8 cellular contexts compared by ENCODE assay signal in the genomic region with DNA sequence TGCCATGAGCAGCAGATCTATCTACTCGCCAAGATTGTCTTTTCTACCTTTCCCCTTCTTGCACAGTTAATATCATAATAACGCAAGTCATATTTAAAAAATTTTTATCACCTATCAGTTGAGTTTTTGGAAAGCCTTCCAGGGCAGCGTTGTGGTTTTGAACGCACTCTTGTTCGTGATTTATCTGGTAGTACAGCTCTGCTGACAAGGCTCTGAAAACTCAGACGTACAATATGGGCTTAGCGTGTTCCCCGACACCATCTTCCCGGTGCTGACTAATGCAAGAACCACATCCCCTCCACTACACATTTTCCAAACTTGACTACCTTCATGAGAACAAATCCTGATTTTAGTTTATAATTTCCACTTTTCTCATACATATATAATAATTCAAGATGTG. TPM values are rescaled to one million over a fixed set of nuclear protein-coding genes. Genes with fewer than 3 reads are reported as not detected.
DNase-seq lines count a peak whose midpoint lies in the region; ATAC-seq, FAIRE-seq and TF ChIP-seq lines count a peak whose summit lies in the region.

No MANE protein-coding gene starts in this region.

- TF ChIP-seq POLR2A in GM12891 (IDR thresholded peaks at IDR 0.05; ENCODE audit: low read depth, low read length) = no peak

- peak overlapping the region; percentile 85 for H3K27ac Mint-ChIP-seq in activated naive CD4-positive, alpha-beta T cell treated with anti-CD3 and anti-CD28 coated beads, Interleukin-2, amount 10 ng/mL, durations not matched to agents 7 days and 5 days
- no peak overlapping the region for H3K27ac Mint-ChIP-seq in memory B cell

- peak overlapping the region; percentile 86 for H3K4me3 Mint-ChIP-seq in activated naive CD4-positive, alpha-beta T cell treated with anti-CD3 and anti-CD28 coated beads, Interleukin-2, amount 10 ng/mL, durations not matched to agents 7 days and 5 days
- H3K4me3 Mint-ChIP-seq in memory B cell = peak overlapping the region; percentile 86

- peaks cover 67% of the 10 kb centered on the region for H3K27me3 Mint-ChIP-seq in activated naive CD4-positive, alpha-beta T cell treated with anti-CD3 and anti-CD28 coated beads, Interleukin-2, amount 10 ng/mL, durations not matched to agents 7 days and 5 days
- peaks cover 13% of the 10 kb centered on the region for H3K27me3 Mint-ChIP-seq in memory B cell

- peak overlapping the region; percentile 31 for H3K27ac ChIP-seq in angular gyrus (ENCODE audit: low read depth, low read length)
- H3K27ac ChIP-seq in tibial artery = peak overlapping the region; percentile 99 to 100

- intact Hi-C loops in tibial artery (cut with DNase I; ENCODE audit: low total_unique reads) = loop anchor here (5.0 to 10.0 kb wide), 2 partner anchors 63 to 1820 kb away; a partner anchor contains a TSS

- H3K36me3 Mint-ChIP-seq in activated naive CD4-positive, alpha-beta T cell treated with anti-CD3 and anti-CD28 coated beads, Interleukin-2, amount 10 ng/mL, durations not matched to agents 7 days and 5 days = peaks cover 7% of the 10 kb centered on the region
- peaks cover 3% of the 10 kb centered on the region for H3K36me3 Mint-ChIP-seq in memory B cell

- no peaks in the 10 kb centered on the region for H3K36me3 ChIP-seq in tibial artery

- no peak for TF ChIP-seq CTCF in tibial artery (IDR thresholded peaks at IDR 0.05)

- no peaks in the 10 kb centered on the region for H3K27me3 ChIP-seq in tibial artery

- no peak for DNase-seq in activated naive CD4-positive, alpha-beta T cell treated with anti-CD3 and anti-CD28 coated beads, Interleukin-2, amount 10 ng/mL, durations not matched to agents 7 days and 5 days
- no peak for DNase-seq in activated naive CD4-positive, alpha-beta T cell treated with anti-CD3 and anti-CD28 coated beads, Interleukin-2, amount 50 U/mL, for 16 hours
- DNase-seq in memory B cell (ENCODE audit: low spot score in 2 of 2) (no peak), tibial artery (no peak), inferior parietal cortex (ENCODE audit: extremely low spot score) (no peak), GM12891 (ENCODE audit: insufficient read length, low spot score) (no peak)

- H3K4me1 Mint-ChIP-seq in activated naive CD4-positive, alpha-beta T cell treated with anti-CD3 and anti-CD28 coated beads, Interleukin-2, amount 10 ng/mL, durations not matched to agents 7 days and 5 days = peaks cover 53% of the 10 kb centered on the region
- peaks cover 37% of the 10 kb centered on the region for H3K4me1 Mint-ChIP-seq in memory B cell

- peak overlapping the region; percentile 92 to 93 for H3K4me3 ChIP-seq in tibial artery

- no peak for ATAC-seq in memory B cell (ENCODE audit: low read depth)
- ATAC-seq in HG03439 (IDR thresholded peaks at IDR 0.05; ENCODE audit: unreplicated experiment) = no peak

- no peaks in the 10 kb centered on the region for H3K9me3 ChIP-seq in tibial artery

- CTCF ChIA-PET in activated naive CD4-positive, alpha-beta T cell treated with anti-CD3 and anti-CD28 coated beads, Interleukin-2, amount 10 ng/mL, durations not matched to agents 7 days and 5 days (lab: Charles Lee) = interaction anchor here (0.6 to 4.6 kb wide), 22 partner anchors 8 to 509 kb away, joined by 3 to 81 read pairs (median 4); no protein-coding TSS in a partner anchor

- no peaks in the 10 kb centered on the region for H3K9me3 Mint-ChIP-seq in activated naive CD4-positive, alpha-beta T cell treated with anti-CD3 and anti-CD28 coated beads, Interleukin-2, amount 10 ng/mL, durations not matched to agents 7 days and 5 days
- no peaks in the 10 kb centered on the region for H3K9me3 Mint-ChIP-seq in memory B cell

- peaks cover 0 to 17% (median 12%) of the 10 kb centered on the region in 4 donors for H3K4me1 ChIP-seq in tibial artery

- FAIRE-seq in GM12891 (lab: Jason Lieb, UNC) = no peak

TF ChIP-seq in GM12891, 5 proteins besides CTCF, POLR2A, EP300 and RAD21:
- TF ChIP-seq POU2F2 (IDR thresholded peaks at IDR 0.05; ENCODE audit: low read depth, low read length) (no peak), SPI1 (IDR thresholded peaks at IDR 0.05; ENCODE audit: low read depth, low read length) (no peak), POLR2AphosphoS5 (IDR thresholded peaks at IDR 0.05; ENCODE audit: low read depth, low read length) (no peak), PAX5 (IDR thresholded peaks at IDR 0.05; ENCODE audit: insufficient read depth, low read length, severe bottlenecking) (no peak), TAF1 (IDR thresholded peaks at IDR 0.05; ENCODE audit: low read depth, low read length) (no peak)

RNA-seq across cellular contexts. Expression of a gene that starts 1.6 kb away (rescaled TPM):
- polyA plus RNA-seq in GM12891 (2012; ENCODE audit: low read depth, missing spikeins) = 2.5 TPM
